In genomic region chrX:23783569-23784486, GRCh38 we compare ENCODE assay signal across 8 cellular contexts. TPM values are rescaled to one million over a fixed set of nuclear protein-coding genes. Genes with fewer than 3 reads are reported as not detected.
DNase-seq lines count a peak whose midpoint lies in the region; ATAC-seq, FAIRE-seq and TF ChIP-seq lines count a peak whose summit lies in the region.

No MANE protein-coding gene starts in this region.

- peaks cover 0 to 10% (median 0%) of the 10 kb centered on the region in 4 donors for H3K27me3 ChIP-seq in pancreas

- no peak for TF ChIP-seq CTCF in pancreas (IDR thresholded peaks at IDR 0.05)

- ATAC-seq in pancreas (peak; percentile 3 to 21 (median 16)), GM21717 (IDR thresholded peaks at IDR 0.05; ENCODE audit: unreplicated experiment) (no peak), HG03432 (IDR thresholded peaks at IDR 0.05; ENCODE audit: unreplicated experiment) (no peak)

- no peaks in the 10 kb centered on the region for H3K9me3 ChIP-seq in pancreas

- no peaks in the 10 kb centered on the region for H3K4me1 ChIP-seq in pancreas

- peak overlapping the region; percentile 73 to 93 (median 84) for H3K27ac ChIP-seq in pancreas

- FAIRE-seq in pancreas (lab: Jason Lieb, UNC), result no peak

- peak; percentile 43 for DNase-seq in DMS53 (lab: John Stamatoyannopoulos, UW)
- no peak for DNase-seq in DMS53 treated with DMSO at 0.1 percent for 48 hours (lab: John Stamatoyannopoulos, UW; ENCODE audit: unreplicated experiment)
- peak; percentile 20 for DNase-seq in UCSD-AML1 (lab: John Stamatoyannopoulos, UW; ENCODE audit: unreplicated experiment)
- peak; percentile 45 for DNase-seq in fibroblast of peridontal ligament (ENCODE audit: extremely low read depth)
- peak in 1 of 6 donors; percentile 17 for DNase-seq in pancreas
- no peak for DNase-seq in iPS-NIHi11 (ENCODE audit: low spot score)

- intact Hi-C loops in pancreas (cut with DNase I), result loop anchor here in 1 of 3 donors (5.0 kb wide), 1 partner anchor 118 kb away; no protein-coding TSS in a partner anchor

- H3K4me3 ChIP-seq in pancreas, result peak overlapping the region; percentile 30 to 67 (median 46)

- no peaks in the 10 kb centered on the region for H3K36me3 ChIP-seq in pancreas

- WGBS in pancreas, 2 donors, result 6 to 47% methylated on average over 22 to 24 of the region's 24 CpGs

RNA-seq across cellular contexts. Expression of gene SAT1, which starts 0.9 kb away (rescaled TPM):
- 100 to 1,000 TPM in 2 of 6 donors, 10 to 100 TPM in 4; 51.1 to 376 (median 71.6) TPM for total RNA-seq in pancreas
- 100 to 1,000 TPM; 220 to 326 TPM for polyA plus RNA-seq in pancreas

RNA-seq across cellular contexts. Expression of gene ACOT9, which starts 40.8 kb away (rescaled TPM):
- total RNA-seq in pancreas, result 10 to 100 TPM in 2 of 6 donors, 1 to 10 TPM in 4; 7.0 to 18.6 (median 9.8) TPM
- polyA plus RNA-seq in pancreas, result 10 to 100 TPM; 19.2 to 26.8 TPM

Comparison
In these comparisons a context has a peak if more than half of its experiments do, and no peak if none do; other contexts are left out.
1. DNase-seq: peak in DMS53 (single experiment), UCSD-AML1 (single experiment) and fibroblast of peridontal ligament (single experiment); none in DMS53 treated with DMSO at 0.1 percent for 48 hours (single experiment) and iPS-NIHi11 (single experiment).
2. ATAC-seq: peak in pancreas (4 of 4); none in GM21717 (single experiment) and HG03432 (single experiment).